ENCODE assay signal across 8 cellular contexts in genomic region chr22:21657361-21658118, GRCh38. TPM values are rescaled to one million over a fixed set of nuclear protein-coding genes. Genes with fewer than 3 reads are reported as not detected.
A peak's percentile ranks its signal among the peaks of the same experiment; 100 is the strongest.
DNase-seq lines count a peak whose midpoint lies in the region; ATAC-seq and TF ChIP-seq lines count a peak whose summit lies in the region.

No MANE protein-coding gene starts in this region.

- WGBS in mammary epithelial cell (ENCODE audit: low coverage, missing lambda C conversion rate) = 6% methylated on average over 28 of the region's 86 CpGs

- ATAC-seq in HG02885 (IDR thresholded peaks at IDR 0.05; ENCODE audit: poor library complexity, unreplicated experiment) (peak; percentile 79), left colon (peak; percentile 95)

- no peaks in the 10 kb centered on the region for H3K79me2 ChIP-seq in mammary epithelial cell (ENCODE audit: insufficient read depth, low read length)

- H3K9ac ChIP-seq in mammary epithelial cell (ENCODE audit: insufficient read depth, low read length) = no peak overlapping the region

- peaks cover 11% of the 10 kb centered on the region for H3K4me1 ChIP-seq in mammary epithelial cell (ENCODE audit: insufficient read depth, low read length)

- no peaks in the 10 kb centered on the region for H3K9me3 ChIP-seq in mammary epithelial cell (replicated peaks; ENCODE audit: insufficient read depth, low read length)

- H3K4me3 ChIP-seq in mammary epithelial cell (replicated peaks in 1 of 3; ENCODE audit: insufficient read depth in 1 of 3, low read depth in 2 of 3, low read length in 3 of 3) = peak overlapping the region; percentile 20 to 47 (median 39)

- no peak overlapping the region for H3K27ac ChIP-seq in mammary epithelial cell (ENCODE audit: insufficient read depth, low read depth, low read length)

- dilution Hi-C loops in mammary epithelial cell (cut with HindIII; ENCODE audit: low sequenced_read_pairs) = no loop called here

- in situ Hi-C loops in mammary epithelial cell (cut with MboI; ENCODE audit: low sequenced_read_pairs in 2 of 2) = no loop called here

- peak; percentile 67 for TF ChIP-seq POLR2A in GM15510 (IDR thresholded peaks at IDR 0.05; ENCODE audit: borderline replicate concordance, extremely low read depth, insufficient read length)

- H3K4me2 ChIP-seq in mammary epithelial cell (ENCODE audit: insufficient read depth, low read depth, low read length) = peak overlapping the region; percentile 83

- no TSS peak for BruUV-seq in mammary epithelial cell (replicated peaks; lab: Mats Ljungman, UMichigan)

- peak overlapping the region; percentile 85 for H2AFZ ChIP-seq in mammary epithelial cell (ENCODE audit: low read depth, low read length)

- TF ChIP-seq CTCF in mammary epithelial cell (conservative IDR thresholded peaks at IDR 0.05 in 1 of 2, IDR thresholded peaks at IDR 0.05 in 1 of 2; ENCODE audit: extremely low read depth in 1 of 2, insufficient read depth in 1 of 2, low read depth in 1 of 2, low read length in 2 of 2) = no peak

- CTCF ChIA-PET in mammary epithelial cell (lab: Charles Lee; ENCODE audit: low non-redundant PET) = no interaction called here

- intact Hi-C loops in mammary epithelial cell (cut with micrococcal nuclease) = no loop called here
- intact Hi-C loops in left colon (cut with DNase I, micrococcal nuclease) = no loop called here

- H4K20me1 ChIP-seq in mammary epithelial cell (ENCODE audit: insufficient read depth, low read length) = no peaks in the 10 kb centered on the region

- peak; percentile 49 for DNase-seq in NCI-H2107 treated with DMSO at 0.1 percent for 48 hours (lab: John Stamatoyannopoulos, UW; ENCODE audit: unreplicated experiment)
- DNase-seq in UCSD-AML1 (lab: John Stamatoyannopoulos, UW; ENCODE audit: unreplicated experiment) = peak; percentile 88
- peak; percentile 25 for DNase-seq in mammary epithelial cell
- DNase-seq in left colon = peak; percentile 78 to 89
- DNase-seq in stimulated activated CD4-positive, alpha-beta T cell treated with anti-CD3 and anti-CD28 coated beads, Interleukin-4, amount 100 ng/mL, for 48 hours (ENCODE audit: low read depth in 2 of 2) = peak; percentile 64 to 77
- no peak for DNase-seq in dedifferentiated amniotic fluid mesenchymal stem cell (ENCODE audit: extremely low spot score)

- no peaks in the 10 kb centered on the region for H3K27me3 ChIP-seq in mammary epithelial cell (ENCODE audit: insufficient read depth, low read length)

- H3K36me3 ChIP-seq in mammary epithelial cell (ENCODE audit: insufficient read depth, low read length) = peaks cover 5% of the 10 kb centered on the region

RNA-seq across cellular contexts. Expression of gene PPIL2, which starts 8.3 kb away (rescaled TPM):
- total RNA-seq in mammary epithelial cell (10 to 100 TPM; 18.2 to 35.2 TPM), left colon (10 to 100 TPM; 48.0 to 60.5 TPM)
- 21.8 TPM for polyA plus RNA-seq in mammary epithelial cell
- 35.6 TPM for polyA minus RNA-seq in mammary epithelial cell

RNA-seq across cellular contexts. Expression of gene SDF2L1, which starts 15.4 kb away (rescaled TPM):
- total RNA-seq in mammary epithelial cell = 10 to 100 TPM; 13.3 to 52.0 TPM
- 56.2 TPM for polyA plus RNA-seq in mammary epithelial cell
- 14.6 TPM for polyA minus RNA-seq in mammary epithelial cell
- total RNA-seq in left colon = 10 to 100 TPM; 29.0 to 46.5 TPM

RNA-seq across cellular contexts. Expression of gene CCDC116, which starts 25.0 kb away (rescaled TPM):
- total RNA-seq in mammary epithelial cell = under 1 TPM; 0.17 to 0.31 TPM
- 0.03 TPM for polyA plus RNA-seq in mammary epithelial cell
- not detected for polyA minus RNA-seq in mammary epithelial cell
- total RNA-seq in left colon = under 1 TPM; 0.49 to 0.53 TPM

RNA-seq across cellular contexts. Expression of gene YDJC, which starts 27.7 kb away (rescaled TPM):
- total RNA-seq in mammary epithelial cell = 10 to 100 TPM; 33.8 to 47.6 TPM
- polyA plus RNA-seq in mammary epithelial cell = 41.1 TPM
- polyA minus RNA-seq in mammary epithelial cell = 29.9 TPM
- 10 to 100 TPM; 18.9 to 23.2 TPM for total RNA-seq in left colon
